In the genomic region with DNA sequence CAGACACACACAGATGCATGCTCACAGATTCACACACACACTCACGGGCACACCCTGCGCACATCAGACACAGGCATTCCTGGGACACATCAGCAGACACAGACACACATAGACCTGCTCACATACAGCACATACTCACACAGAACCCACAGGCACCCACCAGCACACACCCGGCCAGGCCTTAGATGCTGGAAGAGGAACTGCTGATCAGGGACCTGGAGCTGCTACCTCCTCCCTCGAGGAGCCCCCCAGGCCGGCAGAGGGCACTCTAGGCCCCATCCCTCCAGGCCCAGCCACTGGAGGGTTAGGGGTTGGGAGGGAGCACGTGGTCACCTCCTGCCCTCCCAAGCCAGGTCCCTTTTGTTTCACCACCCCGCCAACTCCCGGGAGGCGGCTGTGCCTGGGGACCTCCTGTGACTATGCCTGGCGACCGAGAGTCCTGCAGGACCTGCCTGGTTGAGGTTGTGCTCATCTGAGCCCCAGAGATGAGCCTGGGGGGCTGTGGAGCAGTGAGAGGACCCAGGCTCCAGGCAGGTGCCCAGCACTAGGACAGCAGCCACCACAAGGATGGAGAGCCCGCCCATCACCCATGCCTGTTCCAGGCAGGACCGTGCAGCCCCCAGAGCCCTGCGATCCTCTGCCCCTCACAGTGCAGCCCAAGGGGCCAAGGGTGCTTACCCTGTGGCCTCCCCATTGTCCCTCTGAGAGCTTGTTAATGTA, we compare ENCODE assay signal across 8 cellular contexts. TPM values are rescaled to one million over a fixed set of nuclear protein-coding genes. Genes with fewer than 3 reads are reported as not detected.
DNase-seq lines count a peak whose midpoint lies in the region; ATAC-seq and TF ChIP-seq lines count a peak whose summit lies in the region.

No MANE protein-coding gene starts in this region.

- no peaks in the 10 kb centered on the region for H3K9me2 ChIP-seq in Loucy (replicated peaks; ENCODE audit: low read depth, low read length)

- TF ChIP-seq CTCF in Loucy (conservative IDR thresholded peaks at IDR 0.05; ENCODE audit: low read length) (peak; percentile 84), brain (conservative IDR thresholded peaks at IDR 0.05) (peak; percentile 51 to 55), kidney epithelial cell (IDR thresholded peaks at IDR 0.05; ENCODE audit: insufficient read depth, low read length, poor library complexity, severe bottlenecking) (peak; percentile 74)

- no peaks in the 10 kb centered on the region for H3K27me3 Mint-ChIP-seq in brain

- H3K4me3 ChIP-seq in Loucy (ENCODE audit: low read length, poor library complexity, severe bottlenecking), result peak overlapping the region; percentile 87
- no peak overlapping the region for H3K4me3 ChIP-seq in kidney epithelial cell (ENCODE audit: low read depth, low read length)

- H3K4me1 Mint-ChIP-seq in brain, result peaks cover 47% of the 10 kb centered on the region

- H3K27me3 ChIP-seq in Loucy (ENCODE audit: insufficient read depth, low read length, poor library complexity, severe bottlenecking), result no peaks in the 10 kb centered on the region
- no peaks in the 10 kb centered on the region for H3K27me3 ChIP-seq in kidney epithelial cell (ENCODE audit: control insufficient read depth, insufficient read depth, low read length)

- peaks cover 30% of the 10 kb centered on the region for H3K79me2 ChIP-seq in Loucy (ENCODE audit: insufficient read depth, low read length)

- peak overlapping the region; percentile 40 to 90 (median 76) for H3K27ac Mint-ChIP-seq in brain

- no peaks in the 10 kb centered on the region for H3K36me3 Mint-ChIP-seq in brain

- peak; percentile 32 for DNase-seq in COR-L47 (lab: John Stamatoyannopoulos, UW)
- DNase-seq in UCSD-AML1 (lab: John Stamatoyannopoulos, UW; ENCODE audit: unreplicated experiment), result peak; percentile 88
- no peak for DNase-seq in kidney epithelial cell (ENCODE audit: low read depth)
- DNase-seq in stimulated activated CD4-positive, alpha-beta T cell treated with anti-CD3 and anti-CD28 coated beads, TNF-alpha, amount 100 ng/mL, for 24 hours (ENCODE audit: low read depth in 3 of 3), result peak; percentile 40 to 67 (median 41)
- DNase-seq in mesenteric fat pad (ENCODE audit: low spot score), result no peak

- no peaks in the 10 kb centered on the region for H3K36me3 ChIP-seq in Loucy (ENCODE audit: insufficient read depth, low read length)
- H3K36me3 ChIP-seq in kidney epithelial cell (ENCODE audit: control insufficient read depth, insufficient read depth, low read length), result no peaks in the 10 kb centered on the region

- H3K9ac ChIP-seq in Loucy (ENCODE audit: low read depth, low read length, poor library complexity, severe bottlenecking), result peak overlapping the region; percentile 95

- peaks cover 10% of the 10 kb centered on the region for H3K4me1 ChIP-seq in Loucy (ENCODE audit: insufficient read depth, low read length, poor library complexity, severe bottlenecking)

- H3K4me2 ChIP-seq in Loucy (ENCODE audit: low read depth, low read length, poor library complexity, severe bottlenecking), result peak overlapping the region; percentile 90

- H3K9me3 ChIP-seq in Loucy (ENCODE audit: insufficient read depth, low read depth, low read length), result no peaks in the 10 kb centered on the region

- ATAC-seq in GM21381 (IDR thresholded peaks at IDR 0.05; ENCODE audit: unreplicated experiment), result peak; percentile 56

- H3F3A ChIP-seq in Loucy (ENCODE audit: low read depth), result no peaks in the 10 kb centered on the region

- peaks cover 0 to 2% (median 0%) of the 10 kb centered on the region in 5 experiments for H3K9me3 Mint-ChIP-seq in brain

- H2AFZ ChIP-seq in Loucy (ENCODE audit: low read length), result peak overlapping the region; percentile 79

- H3K4me3 Mint-ChIP-seq in brain, result peak overlapping the region in 4 of 5 experiments; percentile 12 to 59 (median 24)

- no peaks in the 10 kb centered on the region for H4K20me1 ChIP-seq in Loucy (ENCODE audit: insufficient read depth, low read length, poor library complexity, severe bottlenecking)

RNA-seq across cellular contexts. Expression of a gene that starts 21.0 kb away (rescaled TPM):
- polyA plus RNA-seq in brain (ENCODE audit: insufficient read depth, low read depth, low replicate concordance), result 2,636 TPM
- 757 and 913 TPM in 2 replicates for total RNA-seq in kidney epithelial cell
- 790 TPM for total RNA-seq in mesenteric fat pad

Comparison
In these comparisons a context has a peak if more than half of its experiments do, and no peak if none do; other contexts are left out.
1. DNase-seq: peak in COR-L47 (single experiment), UCSD-AML1 (single experiment) and stimulated activated CD4-positive, alpha-beta T cell treated with anti-CD3 and anti-CD28 coated beads, TNF-alpha, amount 100 ng/mL, for 24 hours (3 of 3); none in kidney epithelial cell (single experiment) and mesenteric fat pad (single experiment).
2. Peak in every context shown above with its lines, with median percentiles within 50 percentile points of each other: CTCF ChIP-seq.